Comparison of ENCODE assay signal across 20 cellular contexts in genomic region chr1:225451340-225451739, GRCh38. TPM values are rescaled to one million over a fixed set of nuclear protein-coding genes. Genes with fewer than 3 reads are reported as not detected.
A peak's percentile ranks its signal among the peaks of the same experiment; 100 is the strongest.
DNase-seq lines count a peak whose midpoint lies in the region; ATAC-seq, FAIRE-seq and TF ChIP-seq lines count a peak whose summit lies in the region.
"Had no signal": no experiment of that assay in that cellular context is flagged by ENCODE, and none has a peak within 500 bp of the region (broad histone marks: within the 10 kb centered on the region; RNA-seq: fewer than 3 reads in every experiment).

No MANE protein-coding gene starts in this region.

- POLR2A ChIA-PET in MCF 10A (lab: Yijun Ruan, JAX): interaction anchor here (0.7 to 20.7 kb wide), 4 partner anchors 10 to 611 kb away, joined by 3 to 611 read pairs (median 26); partner anchors contain the start of genes H3-3A and LBR
- POLR2A ChIA-PET in naive thymus-derived CD8-positive, alpha-beta T cell (lab: Charles Lee): interaction anchor here (1.3 to 12.4 kb wide), 2 partner anchors 16 to 327 kb away, joined by 7 to 230 read pairs; partner anchors contain the start of gene SRP9

- H3K36me3 Mint-ChIP-seq in MCF 10A (ENCODE audit: insufficient read depth, unreplicated experiment): peaks cover 11% of the 10 kb centered on the region
- H3K36me3 Mint-ChIP-seq in naive thymus-derived CD8-positive, alpha-beta T cell: no peaks in the 10 kb centered on the region
- H3K36me3 Mint-ChIP-seq: mesothelial cell of epicardium; stimulated activated memory B cell treated with anti-CD40 and anti-IgM and Interleukin-4, amounts not matched to agents 10 μg/mL and 1 μg/mL and 100 μg/mL, for 72 hours had no signal

- H2AFZ ChIP-seq in mammary epithelial cell (ENCODE audit: low read depth, low read length): no peak overlapping the region

- H3K79me2 ChIP-seq in mammary epithelial cell (ENCODE audit: insufficient read depth, low read length): no peaks in the 10 kb centered on the region

- H3K27me3 Mint-ChIP-seq in MCF 10A (ENCODE audit: insufficient read depth, unreplicated experiment): no peaks in the 10 kb centered on the region
- H3K27me3 Mint-ChIP-seq in naive thymus-derived CD8-positive, alpha-beta T cell: no peaks in the 10 kb centered on the region
- H3K27me3 Mint-ChIP-seq: stimulated activated memory B cell treated with anti-CD40 and anti-IgM and Interleukin-4, amounts not matched to agents 10 μg/mL and 1 μg/mL and 100 μg/mL, for 72 hours had no signal

- WGBS in mammary epithelial cell (ENCODE audit: low coverage, missing lambda C conversion rate): 63% methylated on average over 6 of the region's 6 CpGs

- intact Hi-C loops in mammary epithelial cell (cut with micrococcal nuclease): no loop called here
- intact Hi-C loops in MCF 10A (cut with micrococcal nuclease): no loop called here
- intact Hi-C loops in kidney (cut with DNase I): no loop called here
- intact Hi-C loops in upper lobe of right lung (cut with DNase I): no loop called here

- H3K27ac ChIP-seq in mammary epithelial cell (ENCODE audit: insufficient read depth, low read depth, low read length) (no peak overlapping the region), kidney (ENCODE audit: low read depth in 2 of 2, low read length in 2 of 2) (no peak overlapping the region), upper lobe of right lung (peak overlapping the region; percentile 42)
- H3K27ac ChIP-seq: colonic mucosa, KMS-11, SK-N-MC, vagina had no signal

- CTCF ChIA-PET in mammary epithelial cell (lab: Charles Lee; ENCODE audit: low non-redundant PET) (no interaction called here), MCF 10A (lab: Yijun Ruan, JAX) (interaction anchor here (0.5 to 4.2 kb wide), 4 partner anchors 24 to 133 kb away, joined by 3 to 29 read pairs (median 6); no protein-coding TSS in a partner anchor)

- no peak overlapping the region for H3K4me2 ChIP-seq in mammary epithelial cell (ENCODE audit: insufficient read depth, low read depth, low read length)
- H3K4me2 ChIP-seq: KMS-11 had no signal

- DNase-seq in mammary epithelial cell: peak; percentile 42
- DNase-seq in MCF 10A (ENCODE audit: unreplicated experiment): no peak
- DNase-seq in RCC 7860 (ENCODE audit: low spot score): peak; percentile 47
- peak; percentile 22 for DNase-seq in kidney
- DNase-seq in upper lobe of right lung: peak; percentile 37
- DNase-seq in naive thymus-derived CD8-positive, alpha-beta T cell: no peak
- no peak for DNase-seq in SIG-M5 (lab: John Stamatoyannopoulos, UW)
- DNase-seq: activated CD4-positive, alpha-beta T cell treated with anti-CD3 and anti-CD28 coated beads, Interleukin-2, amount 50 U/mL, for 48 hours; activated gamma-delta T cell; colonic mucosa; erythroblast; NCI-H187; NCI-H510A; small intestine had no signal

- H3K4me1 Mint-ChIP-seq in MCF 10A (ENCODE audit: insufficient read depth, unreplicated experiment): peaks cover 54% of the 10 kb centered on the region
- peaks cover 6 to 57% (median 48%) of the 10 kb centered on the region in 4 donors for H3K4me1 Mint-ChIP-seq in naive thymus-derived CD8-positive, alpha-beta T cell

- no peak overlapping the region for H3K4me3 Mint-ChIP-seq in MCF 10A (ENCODE audit: unreplicated experiment)
- H3K4me3 Mint-ChIP-seq in naive thymus-derived CD8-positive, alpha-beta T cell: no peak overlapping the region
- H3K4me3 Mint-ChIP-seq: mesothelial cell of epicardium; stimulated activated memory B cell treated with anti-CD40 and anti-IgM and Interleukin-4, amounts not matched to agents 10 μg/mL and 1 μg/mL and 100 μg/mL, for 72 hours had no signal

- H3K36me3 ChIP-seq in mammary epithelial cell (ENCODE audit: insufficient read depth, low read length): no peaks in the 10 kb centered on the region
- H3K36me3 ChIP-seq in kidney (ENCODE audit: control insufficient read depth in 1 of 2, insufficient read depth in 2 of 2, low read length in 2 of 2): no peaks in the 10 kb centered on the region
- H3K36me3 ChIP-seq in upper lobe of right lung: no peaks in the 10 kb centered on the region
- H3K36me3 ChIP-seq: colonic mucosa, vagina had no signal

- FAIRE-seq in RCC 7860 (lab: Jason Lieb, UNC): peak; percentile 75
- FAIRE-seq in kidney (lab: Jason Lieb, UNC): no peak
- FAIRE-seq: small intestine had no signal

- TF ChIP-seq CTCF in mammary epithelial cell (conservative IDR thresholded peaks at IDR 0.05 in 1 of 2, IDR thresholded peaks at IDR 0.05 in 1 of 2; ENCODE audit: extremely low read depth in 1 of 2, insufficient read depth in 1 of 2, low read depth in 1 of 2, low read length in 2 of 2): no peak
- TF ChIP-seq CTCF in MCF 10A (IDR thresholded peaks at IDR 0.05; ENCODE audit: unreplicated experiment): no peak
- no peak for TF ChIP-seq CTCF in kidney (IDR thresholded peaks at IDR 0.05; ENCODE audit: borderline replicate concordance, extremely low read depth, insufficient read depth)
- no peak for TF ChIP-seq CTCF in upper lobe of right lung (IDR thresholded peaks at IDR 0.05)

- ATAC-seq in upper lobe of right lung (no peak), GM21723 (IDR thresholded peaks at IDR 0.05; ENCODE audit: unreplicated experiment) (no peak)
- no peak for ATAC-seq in naive thymus-derived CD8-positive, alpha-beta T cell
- ATAC-seq: stimulated activated memory B cell treated with anti-CD40 and anti-IgM and Interleukin-4, amounts not matched to agents 10 μg/mL and 1 μg/mL and 100 μg/mL, for 72 hours had no signal

- H3K9ac ChIP-seq in mammary epithelial cell (ENCODE audit: insufficient read depth, low read length) (no peak overlapping the region), kidney (ENCODE audit: low read length in 2 of 2) (no peak overlapping the region)
- H3K9ac ChIP-seq: KMS-11 had no signal

- no TSS peak for BruUV-seq in mammary epithelial cell (replicated peaks; lab: Mats Ljungman, UMichigan)
- BruUV-seq in MCF 10A (replicated peaks; lab: Mats Ljungman, UMichigan): no TSS peak

- H4K20me1 ChIP-seq in mammary epithelial cell (ENCODE audit: insufficient read depth, low read length): no peaks in the 10 kb centered on the region

- H3K27me3 ChIP-seq in mammary epithelial cell (ENCODE audit: insufficient read depth, low read length) (no peaks in the 10 kb centered on the region), upper lobe of right lung (no peaks in the 10 kb centered on the region)
- H3K27me3 ChIP-seq: colonic mucosa, vagina had no signal

- dilution Hi-C loops in mammary epithelial cell (cut with HindIII; ENCODE audit: low sequenced_read_pairs): no loop called here

- H3K9me3 ChIP-seq in mammary epithelial cell (replicated peaks; ENCODE audit: insufficient read depth, low read length) (no peaks in the 10 kb centered on the region), kidney (ENCODE audit: control insufficient read depth in 1 of 2, low read length in 2 of 2) (no peaks in the 10 kb centered on the region), upper lobe of right lung (no peaks in the 10 kb centered on the region)
- H3K9me3 ChIP-seq: colonic mucosa, vagina had no signal

- H3K9me3 Mint-ChIP-seq in MCF 10A (ENCODE audit: unreplicated experiment): no peaks in the 10 kb centered on the region
- no peaks in the 10 kb centered on the region for H3K9me3 Mint-ChIP-seq in naive thymus-derived CD8-positive, alpha-beta T cell
- H3K9me3 Mint-ChIP-seq: mesothelial cell of epicardium; stimulated activated memory B cell treated with anti-CD40 and anti-IgM and Interleukin-4, amounts not matched to agents 10 μg/mL and 1 μg/mL and 100 μg/mL, for 72 hours had no signal

- H3K4me1 ChIP-seq in mammary epithelial cell (ENCODE audit: insufficient read depth, low read length): peaks cover 38% of the 10 kb centered on the region
- peaks cover 9 to 11% of the 10 kb centered on the region in 2 donors for H3K4me1 ChIP-seq in kidney (ENCODE audit: control insufficient read depth in 1 of 2, insufficient read depth in 1 of 2, low read depth in 1 of 2, low read length in 2 of 2)
- H3K4me1 ChIP-seq in upper lobe of right lung: peaks cover 33% of the 10 kb centered on the region

- in situ Hi-C loops in mammary epithelial cell (cut with MboI; ENCODE audit: low sequenced_read_pairs in 2 of 2): no loop called here

- no peak overlapping the region for H3K4me3 ChIP-seq in mammary epithelial cell (replicated peaks in 1 of 3; ENCODE audit: insufficient read depth in 1 of 3, low read depth in 2 of 3, low read length in 3 of 3)
- no peak overlapping the region for H3K4me3 ChIP-seq in kidney (ENCODE audit: low read length in 2 of 2)
- H3K4me3 ChIP-seq in upper lobe of right lung: no peak overlapping the region
- H3K4me3 ChIP-seq: colonic mucosa, SK-N-MC, vagina had no signal

- no peak overlapping the region for H3K27ac Mint-ChIP-seq in MCF 10A (ENCODE audit: low read depth, unreplicated experiment)
- peak overlapping the region in 1 of 10 donors; percentile 43 for H3K27ac Mint-ChIP-seq in naive thymus-derived CD8-positive, alpha-beta T cell
- H3K27ac Mint-ChIP-seq: mesothelial cell of epicardium; stimulated activated memory B cell treated with anti-CD40 and anti-IgM and Interleukin-4, amounts not matched to agents 10 μg/mL and 1 μg/mL and 100 μg/mL, for 72 hours had no signal

RNA-seq across cellular contexts. Expression of gene LBR, which starts 23.5 kb away (rescaled TPM):
- total RNA-seq in mammary epithelial cell: 10 to 100 TPM; 17.7 to 35.7 TPM
- 16.1 TPM for polyA plus RNA-seq in mammary epithelial cell
- polyA minus RNA-seq in mammary epithelial cell: 54.8 TPM
- total RNA-seq in MCF 10A (2022): 98.5 and 106 TPM in 2 replicates
- 80.2 TPM for total RNA-seq in kidney
- polyA plus RNA-seq in kidney (ENCODE audit: insufficient read depth, low read depth, low replicate concordance): 13.1 TPM
- 55.2 TPM for total RNA-seq in upper lobe of right lung
- 100 to 1,000 TPM; 151 to 167 TPM for total RNA-seq in naive thymus-derived CD8-positive, alpha-beta T cell
- polyA plus RNA-seq in naive thymus-derived CD8-positive, alpha-beta T cell: 100 to 1,000 TPM in 2 of 3 donors, 10 to 100 TPM in 1; 95.8 to 123 (median 111) TPM

Comparison
In these comparisons a context has a peak if more than half of its experiments do, and no peak if none do; other contexts are left out.
1. DNase-seq: peak in mammary epithelial cell (single experiment), RCC 7860 (single experiment), kidney (single experiment) and upper lobe of right lung (single experiment); none in MCF 10A (single experiment), naive thymus-derived CD8-positive, alpha-beta T cell (0 of 10) and SIG-M5 (single experiment).